In the genomic region with DNA sequence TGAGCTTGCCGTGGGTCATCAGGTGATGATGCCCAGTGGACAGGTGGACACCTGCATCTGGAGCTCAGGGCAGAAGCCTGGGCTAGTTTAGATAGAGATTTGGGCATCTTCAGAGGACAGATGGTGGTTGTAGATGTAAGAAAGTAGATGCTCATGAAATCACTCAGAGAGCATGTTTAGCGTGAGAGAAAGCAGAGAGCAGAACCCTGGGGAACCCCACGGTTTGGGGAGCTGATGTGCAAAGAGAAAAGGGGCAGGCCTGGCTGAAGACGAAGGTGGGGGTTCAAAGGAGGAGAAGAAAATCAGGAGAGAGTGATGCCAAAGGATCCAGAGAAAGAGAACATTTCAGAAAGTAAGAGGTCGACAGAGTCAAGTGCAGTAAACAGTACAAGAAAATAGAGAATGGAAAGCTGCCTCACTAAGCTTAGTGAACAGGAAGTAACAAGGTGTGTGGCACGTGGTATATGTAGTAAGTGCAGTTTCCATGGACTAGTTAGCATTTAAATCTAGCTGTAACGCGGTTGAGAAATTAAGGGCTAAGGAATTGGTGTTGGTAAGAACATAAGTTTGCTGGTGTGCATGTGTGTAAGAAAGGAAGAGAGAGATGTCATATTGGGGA, we compare ENCODE assay signal across 14 cellular contexts. TPM values are rescaled to one million over a fixed set of nuclear protein-coding genes. Genes with fewer than 3 reads are reported as not detected.
DNase-seq lines count a peak whose midpoint lies in the region; ATAC-seq, FAIRE-seq and TF ChIP-seq lines count a peak whose summit lies in the region.
"Had no signal": no experiment of that assay in that cellular context is flagged by ENCODE, and none has a peak within 500 bp of the region (broad histone marks: within the 10 kb centered on the region; RNA-seq: fewer than 3 reads in every experiment).

No MANE protein-coding gene starts in this region.

- no peaks in the 10 kb centered on the region for H3K4me1 ChIP-seq in vagina

- H3K9me3 Mint-ChIP-seq in activated T-helper 1 cell treated with anti-CD3 and anti-CD28 coated beads, Interleukin-12 subunit alpha, Interleukin-12 subunit beta, Interleukin-2, Interleukin-4 antibody, amounts not matched to agents 30 ng/mL and 10 ng/mL and 1 ng/mL, durations not matched to agents 14 hours and 24 hours and 36 hours, result no peaks in the 10 kb centered on the region

- no peaks in the 10 kb centered on the region for H3K27me3 ChIP-seq in vagina

- no peaks in the 10 kb centered on the region for H3K36me3 Mint-ChIP-seq in activated T-helper 1 cell treated with anti-CD3 and anti-CD28 coated beads, Interleukin-12 subunit alpha, Interleukin-12 subunit beta, Interleukin-2, Interleukin-4 antibody, amounts not matched to agents 30 ng/mL and 10 ng/mL and 1 ng/mL, durations not matched to agents 14 hours and 24 hours and 36 hours (ENCODE audit: low read depth)

- H3K27me3 Mint-ChIP-seq in activated T-helper 1 cell treated with anti-CD3 and anti-CD28 coated beads, Interleukin-12 subunit alpha, Interleukin-12 subunit beta, Interleukin-2, Interleukin-4 antibody, amounts not matched to agents 30 ng/mL and 10 ng/mL and 1 ng/mL, durations not matched to agents 14 hours and 24 hours and 36 hours (ENCODE audit: insufficient read depth), result no peaks in the 10 kb centered on the region

- TF ChIP-seq POLR2A in GM12892 (IDR thresholded peaks at IDR 0.05; ENCODE audit: low read depth, low read length) (no peak), vagina (IDR thresholded peaks at IDR 0.05) (no peak)

- no peak for TF ChIP-seq CTCF in vagina (IDR thresholded peaks at IDR 0.05)

- H3K36me3 ChIP-seq in vagina, result no peaks in the 10 kb centered on the region

- peak overlapping the region; percentile 80 for H3K27ac Mint-ChIP-seq in activated T-helper 1 cell treated with anti-CD3 and anti-CD28 coated beads, Interleukin-12 subunit alpha, Interleukin-12 subunit beta, Interleukin-2, Interleukin-4 antibody, amounts not matched to agents 30 ng/mL and 10 ng/mL and 1 ng/mL, durations not matched to agents 14 hours and 24 hours and 36 hours

- no peaks in the 10 kb centered on the region for H3K9me3 ChIP-seq in vagina

- peak; percentile 43 for ATAC-seq in HG03039 (IDR thresholded peaks at IDR 0.05; ENCODE audit: unreplicated experiment)

- H3K4me3 Mint-ChIP-seq in activated T-helper 1 cell treated with anti-CD3 and anti-CD28 coated beads, Interleukin-12 subunit alpha, Interleukin-12 subunit beta, Interleukin-2, Interleukin-4 antibody, amounts not matched to agents 30 ng/mL and 10 ng/mL and 1 ng/mL, durations not matched to agents 14 hours and 24 hours and 36 hours, result peak overlapping the region; percentile 15

- H3K27ac ChIP-seq in vagina, result no peak overlapping the region
- H3K27ac ChIP-seq: C4-2B, HL-60 had no signal

- peaks cover 30% of the 10 kb centered on the region for H3K4me1 Mint-ChIP-seq in activated T-helper 1 cell treated with anti-CD3 and anti-CD28 coated beads, Interleukin-12 subunit alpha, Interleukin-12 subunit beta, Interleukin-2, Interleukin-4 antibody, amounts not matched to agents 30 ng/mL and 10 ng/mL and 1 ng/mL, durations not matched to agents 14 hours and 24 hours and 36 hours (ENCODE audit: low read depth)

- H3K4me3 ChIP-seq in vagina, result no peak overlapping the region

- DNase-seq in CD1c-positive myeloid dendritic cell (ENCODE audit: extremely low spot score) (peak; percentile 4), GM19239 (ENCODE audit: insufficient read length, low spot score) (no peak), NCI-H345 (lab: John Stamatoyannopoulos, UW) (no peak), GM12892 (ENCODE audit: insufficient read length) (no peak), vagina (ENCODE audit: extremely low spot score in 2 of 2) (no peak), hepatic stellate cell (ENCODE audit: low spot score) (no peak)
- no peak for DNase-seq in activated T-helper 1 cell treated with anti-CD3 and anti-CD28 coated beads, Interleukin-12 subunit alpha, Interleukin-12 subunit beta, Interleukin-2, Interleukin-4 antibody, amounts not matched to agents 30 ng/mL and 10 ng/mL and 1 ng/mL, durations not matched to agents 14 hours and 24 hours and 36 hours (ENCODE audit: low spot score)
- DNase-seq: caudate nucleus, glutamatergic neuron, NCI-H1417 treated with DMSO at 0.1 percent for 48 hours had no signal

- FAIRE-seq in GM19239 (lab: Jason Lieb, UNC), result peak; percentile 95
- FAIRE-seq in GM12892 (lab: Jason Lieb, UNC), result no peak

- intact Hi-C loops in activated T-helper 1 cell treated with anti-CD3 and anti-CD28 coated beads, Interleukin-12 subunit alpha, Interleukin-12 subunit beta, Interleukin-2, Interleukin-4 antibody, amounts not matched to agents 30 ng/mL and 10 ng/mL and 1 ng/mL, durations not matched to agents 14 hours and 24 hours and 36 hours (cut with micrococcal nuclease), result loop anchor here (5.0 kb wide), 1 partner anchor 95 kb away; no protein-coding TSS in a partner anchor
- intact Hi-C loops in vagina (cut with DNase I), result no loop called here

RNA-seq across cellular contexts. Expression of a gene that starts 13.5 kb away (rescaled TPM):
- 5.6 and 5.8 TPM in 2 replicates for total RNA-seq in activated T-helper 1 cell treated with anti-CD3 and anti-CD28 coated beads, Interleukin-12 subunit alpha, Interleukin-12 subunit beta, Interleukin-2, Interleukin-4 antibody, amounts not matched to agents 30 ng/mL and 10 ng/mL and 1 ng/mL, durations not matched to agents 14 hours and 24 hours and 36 hours
- polyA plus RNA-seq in GM12892 (2012; ENCODE audit: missing spikeins), result 10.9 TPM
- 8.6 TPM for total RNA-seq in vagina
- total RNA-seq: RPMI7951 had no signal
